ENCODE assay signal across 8 cellular contexts in the genomic region with DNA sequence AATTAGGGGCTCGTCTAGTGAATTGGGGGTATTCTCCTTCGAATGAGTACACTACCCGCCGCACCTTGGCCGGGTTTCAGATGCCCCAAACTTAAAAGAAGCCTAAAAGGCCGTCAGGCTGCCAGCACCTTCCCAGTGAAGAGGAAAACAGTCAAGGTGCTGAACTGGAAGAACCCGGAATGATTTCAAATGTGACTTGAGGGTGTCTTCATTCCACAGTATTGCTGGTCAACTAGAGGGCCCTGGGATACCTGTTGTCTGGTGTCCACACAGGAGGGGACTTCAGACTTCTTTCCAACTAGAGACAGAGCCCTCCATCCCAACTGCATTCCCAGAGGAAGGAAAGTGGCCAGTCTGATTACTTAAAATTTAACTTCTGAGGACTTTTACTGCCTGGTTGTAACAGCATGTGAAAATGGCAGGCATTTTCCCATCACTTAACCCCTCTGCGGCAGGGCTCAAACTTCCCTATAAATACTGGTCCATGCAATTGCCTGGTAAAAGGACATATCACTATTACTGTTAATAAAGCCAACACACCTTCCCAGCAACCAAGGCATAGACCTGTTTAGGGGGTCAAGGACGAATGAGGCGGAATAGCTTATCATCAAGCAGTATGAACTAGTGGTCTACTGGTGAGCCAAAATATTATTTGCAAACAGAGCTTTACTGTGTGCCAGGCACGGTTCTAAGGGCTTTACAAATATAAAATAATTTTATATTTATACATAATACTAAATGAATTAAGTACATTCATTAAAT. TPM values are rescaled to one million over a fixed set of nuclear protein-coding genes. Genes with fewer than 3 reads are reported as not detected.
A peak's percentile ranks its signal among the peaks of the same experiment; 100 is the strongest.
DNase-seq lines count a peak whose midpoint lies in the region; ATAC-seq, FAIRE-seq and TF ChIP-seq lines count a peak whose summit lies in the region.

No MANE protein-coding gene starts in this region.

- no peak for TF ChIP-seq POLR2A in GM12892 (IDR thresholded peaks at IDR 0.05; ENCODE audit: low read depth, low read length)

- no peak for DNase-seq in AG04450 (ENCODE audit: low read depth, low spot score)
- DNase-seq in caudate nucleus (lab: John Stamatoyannopoulos, UW): no peak
- DNase-seq in GM12892 (ENCODE audit: insufficient read length): no peak
- no peak for DNase-seq in DMS153 (lab: John Stamatoyannopoulos, UW)

- H3K9ac ChIP-seq in KMS-11 (peak overlapping the region; percentile 62; the same call in 1 of the 2 replicates), muscle layer of colon (ENCODE audit: low read length) (peak overlapping the region; percentile 53)

- no peak for FAIRE-seq in GM12892 (lab: Jason Lieb, UNC)

- H2AFZ ChIP-seq in KMS-11 (ENCODE audit: low read depth): peak overlapping the region; percentile 86

- H3K27me3 ChIP-seq in AG04450 (ENCODE audit: control insufficient read depth, insufficient read depth, low read length) (no peaks in the 10 kb centered on the region), KMS-11 (ENCODE audit: insufficient read depth, low read depth) (no peaks in the 10 kb centered on the region), muscle layer of colon (ENCODE audit: control insufficient read depth in 1 of 2, insufficient read depth in 2 of 2, low read length in 2 of 2) (no peaks in the 10 kb centered on the region)

- peak overlapping the region; percentile 99 for H3K4me3 ChIP-seq in AG04450 (ENCODE audit: low read depth, low read length)
- no peak overlapping the region for H3K4me3 ChIP-seq in KMS-11 (IDR thresholded peaks at IDR 0.05; ENCODE audit: insufficient read depth, low read depth, low read length)
- H3K4me3 ChIP-seq in muscle layer of colon (ENCODE audit: low read depth in 1 of 2, low read length in 2 of 2): peak overlapping the region; percentile 42 to 98

- POLR2A ChIA-PET in AG04450 (lab: Yijun Ruan, JAX): no interaction called here

- TF ChIP-seq CTCF in AG04450 (IDR thresholded peaks at IDR 0.05; ENCODE audit: low read depth, low read length): no peak
- no peak for TF ChIP-seq CTCF in KMS-11 (conservative IDR thresholded peaks at IDR 0.05; ENCODE audit: low read depth, low read length)

- peaks cover 56% of the 10 kb centered on the region for H3K4me1 ChIP-seq in KMS-11 (ENCODE audit: low read depth, poor library complexity, severe bottlenecking)
- peaks cover 12% of the 10 kb centered on the region for H3K4me1 ChIP-seq in muscle layer of colon (ENCODE audit: insufficient read depth, low read length)

- H3K79me2 ChIP-seq in KMS-11 (ENCODE audit: insufficient read depth, low read depth): peaks cover 35% of the 10 kb centered on the region

- ATAC-seq in HG03521 (IDR thresholded peaks at IDR 0.05; ENCODE audit: unreplicated experiment): no peak
- no peak for ATAC-seq in GM21528 (IDR thresholded peaks at IDR 0.05; ENCODE audit: low FRiP score, unreplicated experiment)

- H3K36me3 ChIP-seq in KMS-11 (ENCODE audit: insufficient read depth) (no peaks in the 10 kb centered on the region), muscle layer of colon (ENCODE audit: insufficient read depth, low read length) (no peaks in the 10 kb centered on the region)

- H3K9me3 ChIP-seq in AG04450 (ENCODE audit: control insufficient read depth, insufficient read depth, low read length): no peaks in the 10 kb centered on the region; the same call in 1 of the 2 replicates
- H3K9me3 ChIP-seq in muscle layer of colon (ENCODE audit: low read length): no peaks in the 10 kb centered on the region

- CTCF ChIA-PET in AG04450 (lab: Charles Lee): interaction anchor here (1.1 kb wide), 1 partner anchor 32 kb away, joined by 3 read pairs; no protein-coding TSS in a partner anchor

- peak overlapping the region; percentile 93 for H3K4me2 ChIP-seq in KMS-11

- H3K27ac ChIP-seq in AG04450 (ENCODE audit: low read depth, low read length) (no peak overlapping the region), KMS-11 (peak overlapping the region; percentile 18; the same call in 1 of the 2 replicates), caudate nucleus (ENCODE audit: low read depth, low read length) (peak overlapping the region; percentile 52), muscle layer of colon (ENCODE audit: low read depth, low read length) (peak overlapping the region; percentile 69)

- no peaks in the 10 kb centered on the region for H4K20me1 ChIP-seq in KMS-11 (ENCODE audit: insufficient read depth)

RNA-seq across cellular contexts. Expression of gene SAMHD1, which starts 0.7 kb away (rescaled TPM):
- polyA plus RNA-seq in AG04450 (2011; rRNA removed): 19.4 and 25.2 TPM in 2 replicates
- 16.4 and 20.7 TPM in 2 replicates for polyA minus RNA-seq in AG04450 (2011; rRNA and poly(A)+ RNA removed)
- polyA plus RNA-seq in GM12892 (2012; ENCODE audit: missing spikeins): 11.6 TPM
